In genomic region chr21:46459356-46460112, GRCh38 we compare ENCODE assay signal across 8 cellular contexts. TPM values are rescaled to one million over a fixed set of nuclear protein-coding genes. Genes with fewer than 3 reads are reported as not detected.
DNase-seq lines count a peak whose midpoint lies in the region; ATAC-seq and TF ChIP-seq lines count a peak whose summit lies in the region.

No MANE protein-coding gene starts in this region.

- peak overlapping the region; percentile 13 for H3K27ac Mint-ChIP-seq in endothelial cell (ENCODE audit: unreplicated experiment)
- H3K27ac Mint-ChIP-seq in type B pancreatic cell: peak overlapping the region; percentile 86

- H3K4me1 Mint-ChIP-seq in endothelial cell (ENCODE audit: unreplicated experiment) (peaks cover 28% of the 10 kb centered on the region), type B pancreatic cell (ENCODE audit: unreplicated experiment) (peaks cover 24% of the 10 kb centered on the region)

- H3K9me3 ChIP-seq in WERI-Rb-1 (ENCODE audit: severe bottlenecking): no peaks in the 10 kb centered on the region
- no peaks in the 10 kb centered on the region for H3K9me3 ChIP-seq in mucosa of descending colon

- H3K27me3 Mint-ChIP-seq in endothelial cell (ENCODE audit: unreplicated experiment): peaks cover 2% of the 10 kb centered on the region
- no peaks in the 10 kb centered on the region for H3K27me3 Mint-ChIP-seq in type B pancreatic cell

- peak overlapping the region; percentile 87 for H3K27ac ChIP-seq in 22Rv1
- peak overlapping the region; percentile 89 for H3K27ac ChIP-seq in WERI-Rb-1

- H3K36me3 ChIP-seq in WERI-Rb-1 (peaks cover 44% of the 10 kb centered on the region), mucosa of descending colon (ENCODE audit: low read depth) (peaks cover 3% of the 10 kb centered on the region)

- peak overlapping the region; percentile 97 for H3K4me3 ChIP-seq in HFF-Myc (replicated peaks; ENCODE audit: low read depth, low read length)
- peak overlapping the region; percentile 84 for H3K4me3 ChIP-seq in WERI-Rb-1 (ENCODE audit: low read depth, low read length)
- H3K4me3 ChIP-seq in mucosa of descending colon: peak overlapping the region; percentile 87

- H3K36me3 Mint-ChIP-seq in endothelial cell (ENCODE audit: low read depth, unreplicated experiment) (peaks cover 4% of the 10 kb centered on the region), type B pancreatic cell (peaks cover 12% of the 10 kb centered on the region)

- H3K9me3 Mint-ChIP-seq in endothelial cell (ENCODE audit: unreplicated experiment) (no peaks in the 10 kb centered on the region), type B pancreatic cell (no peaks in the 10 kb centered on the region)

- H3K4me1 ChIP-seq in mucosa of descending colon (ENCODE audit: low read depth): peaks cover 24% of the 10 kb centered on the region

- TF ChIP-seq CTCF in 22Rv1 (IDR thresholded peaks at IDR 0.05) (no peak), HFF-Myc (IDR thresholded peaks at IDR 0.05; ENCODE audit: low read depth, low read length, missing control alignments) (no peak), WERI-Rb-1 (IDR thresholded peaks at IDR 0.05; ENCODE audit: low read depth, low read length) (no peak), endothelial cell (IDR thresholded peaks at IDR 0.05; ENCODE audit: unreplicated experiment) (no peak), mucosa of descending colon (IDR thresholded peaks at IDR 0.05) (no peak), type B pancreatic cell (conservative IDR thresholded peaks at IDR 0.05) (no peak)

- intact Hi-C loops in mucosa of descending colon (cut with DNase I, micrococcal nuclease): no loop called here

- DNase-seq in HFF-Myc (ENCODE audit: extremely low read depth, low read depth) (no peak), WERI-Rb-1 (peak; percentile 25), endothelial cell (ENCODE audit: low spot score) (peak; percentile 19), mucosa of descending colon (peak; percentile 60 to 78 (median 68)), type B pancreatic cell (ENCODE audit: extremely low spot score, unreplicated experiment) (peak; percentile 75), globus pallidus (ENCODE audit: low spot score) (no peak)

- H3K4me3 Mint-ChIP-seq in endothelial cell (ENCODE audit: unreplicated experiment) (peak overlapping the region; percentile 94), type B pancreatic cell (peak overlapping the region; percentile 92)

- ATAC-seq in mucosa of descending colon (peak; percentile 11), HG02852 (IDR thresholded peaks at IDR 0.05; ENCODE audit: unreplicated experiment) (no peak)

- no peaks in the 10 kb centered on the region for H3K27me3 ChIP-seq in WERI-Rb-1 (ENCODE audit: insufficient read depth, low read depth, severe bottlenecking)

RNA-seq across cellular contexts. Expression of gene DIP2A, which starts 0.8 kb away (rescaled TPM):
- total RNA-seq in endothelial cell (ENCODE audit: unreplicated experiment) (80.2 TPM), mucosa of descending colon (10 to 100 TPM; 43.8 to 56.7 (median 49.3) TPM), type B pancreatic cell (ENCODE audit: low replicate concordance) (37.9 and 49.4 TPM in 2 replicates)

Comparison
In these comparisons a context has a peak if more than half of its experiments do, and no peak if none do; other contexts are left out.
1. DNase-seq: peak in WERI-Rb-1 (single experiment), endothelial cell (single experiment), mucosa of descending colon (3 of 3) and type B pancreatic cell (single experiment); none in HFF-Myc (single experiment) and globus pallidus (single experiment).
2. Peak in every context shown above with its lines, with median percentiles within 50 percentile points of each other: H3K4me3 ChIP-seq.